Comparison of ENCODE assay signal across 12 cellular contexts in genomic region chr22:36395922-36396321, GRCh38. TPM values are rescaled to one million over a fixed set of nuclear protein-coding genes. Genes with fewer than 3 reads are reported as not detected.
DNase-seq lines count a peak whose midpoint lies in the region; ATAC-seq, FAIRE-seq and TF ChIP-seq lines count a peak whose summit lies in the region.
"Had no signal": no experiment of that assay in that cellular context is flagged by ENCODE, and none has a peak within 500 bp of the region (broad histone marks: within the 10 kb centered on the region; RNA-seq: fewer than 3 reads in every experiment).

No MANE protein-coding gene starts in this region.

- H3K4me3 ChIP-seq in Caco-2 (ENCODE audit: low read depth, low read length) (no peak overlapping the region), bronchial epithelial cell (ENCODE audit: low read depth, low read length) (no peak overlapping the region)

- peaks cover 51% of the 10 kb centered on the region for H3K4me1 ChIP-seq in Caco-2

- peaks cover 6% of the 10 kb centered on the region for H3K36me3 Mint-ChIP-seq in Caco-2 (ENCODE audit: insufficient read depth, unreplicated experiment)
- H3K36me3 Mint-ChIP-seq in mesothelial cell of epicardium = no peaks in the 10 kb centered on the region

- no peak for FAIRE-seq in bronchial epithelial cell (lab: Jason Lieb, UNC)

- H3K27ac Mint-ChIP-seq in Caco-2 (ENCODE audit: unreplicated experiment) (peak overlapping the region; percentile 93), mesothelial cell of epicardium (peak overlapping the region; percentile 92)

- H3K27me3 Mint-ChIP-seq in Caco-2 (ENCODE audit: insufficient read depth, unreplicated experiment) (no peaks in the 10 kb centered on the region), mesothelial cell of epicardium (ENCODE audit: low read depth) (no peaks in the 10 kb centered on the region)

- CTCF ChIA-PET in Caco-2 (lab: Charles Lee) = no interaction called here

- H3K4me3 Mint-ChIP-seq in Caco-2 (ENCODE audit: unreplicated experiment) (peak overlapping the region; percentile 54), mesothelial cell of epicardium (no peak overlapping the region)

- no peaks in the 10 kb centered on the region for H3K27me3 ChIP-seq in Caco-2 (replicated peaks; ENCODE audit: control insufficient read depth, insufficient read depth, low read length)
- H3K27me3 ChIP-seq in bronchial epithelial cell (ENCODE audit: control insufficient read depth, insufficient read depth, low read length) = no peaks in the 10 kb centered on the region

- H3K4me1 Mint-ChIP-seq in Caco-2 (ENCODE audit: low read depth, unreplicated experiment) (peaks cover 52% of the 10 kb centered on the region), mesothelial cell of epicardium (peaks cover 24% of the 10 kb centered on the region)

- no peaks in the 10 kb centered on the region for H3K9me3 ChIP-seq in Caco-2

- DNase-seq in Caco-2 (peak in 1 of 2 experiments; percentile 45), NCI-H146 treated with DMSO at 0.1 percent for 48 hours (lab: John Stamatoyannopoulos, UW; ENCODE audit: unreplicated experiment) (peak; percentile 12), bronchial epithelial cell (ENCODE audit: low read depth) (peak; percentile 100), mesothelial cell of epicardium (ENCODE audit: low spot score in 2 of 2, unreplicated experiment in 2 of 2) (no peak), DMS79 treated with DMSO at 0.1 percent for 48 hours (lab: John Stamatoyannopoulos, UW) (no peak), hepatic stellate cell (ENCODE audit: low spot score) (no peak)
- DNase-seq: DMS79, foreskin melanocyte, NCI-H1105 had no signal

- POLR2A ChIA-PET in Caco-2 (lab: Charles Lee) = interaction anchor here (1.2 kb wide), 1 partner anchor 8 kb away, joined by 4 read pairs; the partner anchor contains the start of gene MYH9

- H3K36me3 ChIP-seq in Caco-2 (ENCODE audit: control insufficient read depth, insufficient read depth, low read length) (no peaks in the 10 kb centered on the region), bronchial epithelial cell (ENCODE audit: control insufficient read depth, insufficient read depth, low read length) (no peaks in the 10 kb centered on the region)

- no TSS peak for BruUV-seq in Caco-2 (replicated peaks; lab: Mats Ljungman, UMichigan)

- intact Hi-C loops in Caco-2 (cut with micrococcal nuclease; ENCODE audit: unreplicated experiment) = no loop called here

- ATAC-seq in GM21619 (IDR thresholded peaks at IDR 0.05; ENCODE audit: unreplicated experiment) (no peak), HG03571 (IDR thresholded peaks at IDR 0.05; ENCODE audit: unreplicated experiment) (no peak)
- ATAC-seq: HCT116 had no signal

- TF ChIP-seq CTCF in Caco-2 (IDR thresholded peaks at IDR 0.05; ENCODE audit: insufficient read depth in 1 of 2, low read depth in 1 of 2, low read length in 1 of 2, severe bottlenecking in 1 of 2, unreplicated experiment in 1 of 2) = no peak
- no peak for TF ChIP-seq CTCF in bronchial epithelial cell (IDR thresholded peaks at IDR 0.05; ENCODE audit: insufficient read depth, low read length, severe bottlenecking)
- TF ChIP-seq CTCF in mesothelial cell of epicardium (IDR thresholded peaks at IDR 0.05; ENCODE audit: unreplicated experiment) = no peak

- no peaks in the 10 kb centered on the region for H3K9me3 Mint-ChIP-seq in Caco-2 (ENCODE audit: unreplicated experiment)
- no peaks in the 10 kb centered on the region for H3K9me3 Mint-ChIP-seq in mesothelial cell of epicardium

RNA-seq across cellular contexts. Expression of gene MYH9, which starts 8.2 kb away (rescaled TPM):
- total RNA-seq in Caco-2 (2022) = 513 and 539 TPM in 2 replicates
- total RNA-seq in bronchial epithelial cell = 378 and 611 TPM in 2 replicates
- total RNA-seq in mesothelial cell of epicardium = 321 to 346 TPM (median 341 TPM) in 3 replicates

Comparison
In these comparisons a context has a peak if more than half of its experiments do, and no peak if none do; other contexts are left out.
1. DNase-seq: peak in NCI-H146 treated with DMSO at 0.1 percent for 48 hours (single experiment) and bronchial epithelial cell (single experiment); none in mesothelial cell of epicardium (0 of 2), DMS79 treated with DMSO at 0.1 percent for 48 hours (single experiment) and hepatic stellate cell (single experiment).